ENCODE assay signal across 18 cellular contexts in genomic region chrX:53265771-53266170, GRCh38. TPM values are rescaled to one million over a fixed set of nuclear protein-coding genes. Genes with fewer than 3 reads are reported as not detected.
DNase-seq lines count a peak whose midpoint lies in the region; TF ChIP-seq lines count a peak whose summit lies in the region.
"Had no signal": no experiment of that assay in that cellular context is flagged by ENCODE, and none has a peak within 500 bp of the region (broad histone marks: within the 10 kb centered on the region; RNA-seq: fewer than 3 reads in every experiment).

No MANE protein-coding gene starts in this region.

- H3K27ac ChIP-seq in tibial nerve, result peak overlapping the region in 2 of 4 donors; percentile 56 to 59
- H3K27ac ChIP-seq in smooth muscle cell (ENCODE audit: low read depth), result no peak overlapping the region
- H3K27ac ChIP-seq: SJCRH30 had no signal

- TF ChIP-seq CTCF in CD14-positive monocyte (IDR thresholded peaks at IDR 0.05), result no peak
- TF ChIP-seq CTCF in tibial nerve (IDR thresholded peaks at IDR 0.05), result no peak
- TF ChIP-seq CTCF in smooth muscle cell (IDR thresholded peaks at IDR 0.05; ENCODE audit: borderline replicate concordance, insufficient read depth, poor library complexity, severe bottlenecking), result no peak

- H3F3A ChIP-seq in smooth muscle cell (ENCODE audit: low read depth), result no peaks in the 10 kb centered on the region

- intact Hi-C loops in CD14-positive monocyte (cut with micrococcal nuclease), result no loop called here

- H3K9me3 Mint-ChIP-seq in CD14-positive monocyte, result peaks cover 0 to 3% (median 0%) of the 10 kb centered on the region in 7 donors
- H3K9me3 Mint-ChIP-seq: activated T-cell treated with anti-CD3 and anti-CD28 coated beads, Interleukin-2, amount 50 U/mL, for 4 hours; immature natural killer cell had no signal

- no peaks in the 10 kb centered on the region for H4K20me1 ChIP-seq in smooth muscle cell (ENCODE audit: low read depth)

- H3K27me3 Mint-ChIP-seq in CD14-positive monocyte (ENCODE audit: low read depth in 3 of 3), result peaks cover 0 to 38% (median 7%) of the 10 kb centered on the region in 3 donors
- H3K27me3 Mint-ChIP-seq: CD4-positive, alpha-beta memory T cell had no signal

- H3K4me3 ChIP-seq in adipocyte (ENCODE audit: low read length) (peak overlapping the region; percentile 44), skeletal muscle satellite cell (ENCODE audit: low read length) (peak overlapping the region; percentile 3), tibial nerve (no peak overlapping the region), smooth muscle cell (no peak overlapping the region)
- H3K4me3 ChIP-seq: SJCRH30, stomach had no signal

- no peak overlapping the region for H2AFZ ChIP-seq in smooth muscle cell (ENCODE audit: low read depth)

- DNase-seq in CD14-positive monocyte (ENCODE audit: low spot score) (no peak), adipocyte (ENCODE audit: low read depth) (peak; percentile 83), fibroblast of gingiva (ENCODE audit: low read depth) (peak; percentile 60), tibial nerve (ENCODE audit: low spot score in 2 of 2) (no peak), smooth muscle cell (lab: John Stamatoyannopoulos, UW; ENCODE audit: unreplicated experiment) (no peak), COLO829 (ENCODE audit: low spot score) (no peak), SHP77 treated with DMSO at 0.1 percent for 48 hours (lab: John Stamatoyannopoulos, UW) (no peak)
- DNase-seq: activated CD4-positive, alpha-beta T cell treated with anti-CD3 and anti-CD28 coated beads, Interleukin-2, amount 50 U/mL, for 1 hour; activated T-cell treated with anti-CD3 and anti-CD28 coated beads, Interleukin-2, amount 50 U/mL, for 4 hours; amygdala; CD4-positive, alpha-beta memory T cell; immature natural killer cell; NCI-H1048; NCI-H2171; nucleus accumbens; SJCRH30; stomach had no signal

- H3K4me1 ChIP-seq in adipocyte (ENCODE audit: control insufficient read depth, insufficient read depth, low read length) (peaks cover 36% of the 10 kb centered on the region), skeletal muscle satellite cell (ENCODE audit: control insufficient read depth, insufficient read depth, low read length) (peaks cover 43% of the 10 kb centered on the region), tibial nerve (peaks cover 0 to 29% (median 7%) of the 10 kb centered on the region in 4 donors), smooth muscle cell (ENCODE audit: low read depth) (no peaks in the 10 kb centered on the region)
- H3K4me1 ChIP-seq: SJCRH30 had no signal

- H3K27me3 ChIP-seq in adipocyte (replicated peaks; ENCODE audit: control insufficient read depth, insufficient read depth, low read length) (peaks cover 32% of the 10 kb centered on the region), skeletal muscle satellite cell (ENCODE audit: control insufficient read depth, insufficient read depth, low read length) (peaks cover 24% of the 10 kb centered on the region), tibial nerve (peaks cover 0 to 40% of the 10 kb centered on the region in 2 donors), smooth muscle cell (ENCODE audit: low read depth) (no peaks in the 10 kb centered on the region)
- H3K27me3 ChIP-seq: SJCRH30 had no signal

- no peak for TF ChIP-seq EP300 in tibial nerve (IDR thresholded peaks at IDR 0.05)

- H3K36me3 ChIP-seq in adipocyte (ENCODE audit: control insufficient read depth, insufficient read depth, low read length, severe bottlenecking) (no peaks in the 10 kb centered on the region), skeletal muscle satellite cell (ENCODE audit: insufficient read depth, low read length) (no peaks in the 10 kb centered on the region), tibial nerve (no peaks in the 10 kb centered on the region), smooth muscle cell (ENCODE audit: low read depth) (no peaks in the 10 kb centered on the region)
- H3K36me3 ChIP-seq: SJCRH30, stomach had no signal

- peaks cover 62% of the 10 kb centered on the region for H3K4me1 Mint-ChIP-seq in CD14-positive monocyte

- H3K9ac ChIP-seq in adipocyte (ENCODE audit: low read length) (peak overlapping the region; percentile 66), skeletal muscle satellite cell (ENCODE audit: low read depth, low read length) (peak overlapping the region; percentile 2), smooth muscle cell (ENCODE audit: low read depth) (no peak overlapping the region)

- no peak for TF ChIP-seq POLR2A in tibial nerve (IDR thresholded peaks at IDR 0.05)

- no peaks in the 10 kb centered on the region for H3K9me3 ChIP-seq in adipocyte (ENCODE audit: control insufficient read depth, low read length)
- no peaks in the 10 kb centered on the region for H3K9me3 ChIP-seq in skeletal muscle satellite cell (replicated peaks; ENCODE audit: low read length)
- no peaks in the 10 kb centered on the region for H3K9me3 ChIP-seq in tibial nerve
- no peaks in the 10 kb centered on the region for H3K9me3 ChIP-seq in smooth muscle cell (replicated peaks; ENCODE audit: low read depth)
- H3K9me3 ChIP-seq: SJCRH30, stomach had no signal

- H3K27ac Mint-ChIP-seq in CD14-positive monocyte, result peak overlapping the region; percentile 82 to 94 (median 84)

- H3K79me2 ChIP-seq in smooth muscle cell (ENCODE audit: low read depth), result no peaks in the 10 kb centered on the region

- WGBS in tibial nerve, 2 donors, result 33 to 51% methylated on average over 3 of the region's 3 CpGs
- WGBS in smooth muscle cell (ENCODE audit: low lambda C conversion rate), result 85% methylated on average over 3 of the region's 3 CpGs

- H3K4me2 ChIP-seq in skeletal muscle satellite cell (ENCODE audit: low read length) (peak overlapping the region; percentile 49), smooth muscle cell (no peak overlapping the region)

- peaks cover 2 to 8% of the 10 kb centered on the region in 2 donors for H3K36me3 Mint-ChIP-seq in CD14-positive monocyte
- H3K36me3 Mint-ChIP-seq: CD4-positive, alpha-beta memory T cell; immature natural killer cell had no signal

- peak overlapping the region in 1 of 2 donors; percentile 57 for H3K4me3 Mint-ChIP-seq in CD14-positive monocyte
- H3K4me3 Mint-ChIP-seq: activated T-cell treated with anti-CD3 and anti-CD28 coated beads, Interleukin-2, amount 50 U/mL, for 4 hours; CD4-positive, alpha-beta memory T cell; immature natural killer cell had no signal

RNA-seq across cellular contexts. Expression of gene IQSEC2, which starts 15.6 kb away (rescaled TPM):
- polyA plus RNA-seq in CD14-positive monocyte (1 to 10 TPM; 6.5 to 6.9 TPM), smooth muscle cell (4.2 and 5.2 TPM in 2 replicates)
- 10.0 and 10.1 TPM in 2 replicates for total RNA-seq in skeletal muscle satellite cell (2012; rRNA removed)
- total RNA-seq in tibial nerve (10 to 100 TPM; 20.4 to 31.8 (median 28.0) TPM), smooth muscle cell (3.8 and 6.9 TPM in 2 replicates)

RNA-seq across cellular contexts. Expression of gene KDM5C, which starts 40.8 kb away (rescaled TPM):
- polyA plus RNA-seq in CD14-positive monocyte (10 to 100 TPM; 13.3 to 16.7 TPM), smooth muscle cell (78.7 and 80.2 TPM in 2 replicates)
- total RNA-seq in skeletal muscle satellite cell (2012; rRNA removed), result 79.5 and 131 TPM in 2 replicates
- total RNA-seq in tibial nerve (100 to 1,000 TPM in 2 of 4 donors, 10 to 100 TPM in 2; 56.8 to 127 (median 112) TPM), smooth muscle cell (183 and 191 TPM in 2 replicates)

Comparison
In these comparisons a context has a peak if more than half of its experiments do, and no peak if none do; other contexts are left out.
1. DNase-seq: peak in adipocyte (single experiment) and fibroblast of gingiva (single experiment); none in CD14-positive monocyte (single experiment), tibial nerve (0 of 2), smooth muscle cell (single experiment), COLO829 (single experiment) and SHP77 treated with DMSO at 0.1 percent for 48 hours (single experiment).
2. H3K4me3 ChIP-seq: peak in adipocyte (single experiment) and skeletal muscle satellite cell (single experiment); none in tibial nerve (0 of 4) and smooth muscle cell (single experiment).